In genomic region chr6:89081423-89082322, GRCh38 we compare ENCODE assay signal across 1 cellular context.
TF ChIP-seq lines count a peak whose summit lies in the region.

No MANE protein-coding gene starts in this region.

TF ChIP-seq in H1, 55 proteins besides CTCF, POLR2A, EP300 and RAD21 (continued from another document):
- TF ChIP-seq USF2 (IDR thresholded peaks at IDR 0.05; ENCODE audit: low read length) (peak; percentile 6; the same call in 1 of the 2 replicates), RFX5 (IDR thresholded peaks at IDR 0.05; ENCODE audit: borderline replicate concordance, low read depth, low read length) (peak; percentile 78), POLR2AphosphoS5 (IDR thresholded peaks at IDR 0.05; ENCODE audit: low read depth, low read length) (peak; percentile 84), SP4 (IDR thresholded peaks at IDR 0.05; ENCODE audit: low read length) (peak; percentile 75; the same call in 1 of the 2 replicates), FOSL1 (IDR thresholded peaks at IDR 0.05; ENCODE audit: insufficient read depth, low read depth, low read length) (no peak), JUND (IDR thresholded peaks at IDR 0.05; ENCODE audit: low read length) (0 out of 2 replicates have a peak, but pooled peaks have one; percentile 51), TAF7 (optimal IDR thresholded peaks at IDR 0.05; ENCODE audit: borderline replicate concordance, low read depth, low read length) (peak; percentile 45), SIX5 (IDR thresholded peaks at IDR 0.05; ENCODE audit: low read depth, low read length) (no peak), TBP (IDR thresholded peaks at IDR 0.05; ENCODE audit: low read depth, low read length) (peak; percentile 58), EGR1 (IDR thresholded peaks at IDR 0.05; ENCODE audit: borderline replicate concordance, low read depth, low read length) (no peak), RBBP5 (IDR thresholded peaks at IDR 0.05; ENCODE audit: borderline replicate concordance, low read depth, low read length) (peak; percentile 94; the same call in 1 of the 2 replicates), POU5F1 (IDR thresholded peaks at IDR 0.05; ENCODE audit: low read depth, low read length) (no peak), MAX (IDR thresholded peaks at IDR 0.05) (peak; percentile 48; the same call in 1 of the 2 replicates), SP1 (IDR thresholded peaks at IDR 0.05; ENCODE audit: low read depth, low read length) (0 out of 2 replicates have a peak, but pooled peaks have one; percentile 54), KDM4A (IDR thresholded peaks at IDR 0.05; ENCODE audit: low read depth, low read length, severe bottlenecking) (peak; percentile 67), CREB1 (IDR thresholded peaks at IDR 0.05) (peak; percentile 92), CTBP2 (IDR thresholded peaks at IDR 0.05; ENCODE audit: borderline replicate concordance, insufficient read depth, insufficient read length, low read length) (no peak), CBX8 (IDR thresholded peaks at IDR 0.05; ENCODE audit: borderline replicate concordance, low read depth, low read length) (no peak), PHF8 (conservative IDR thresholded peaks at IDR 0.05; ENCODE audit: low read depth, low read length) (peak; percentile 65), TAF1 (IDR thresholded peaks at IDR 0.05; ENCODE audit: low read depth, low read length) (peak; percentile 48; the same call in 1 of the 2 replicates), ASH2L (IDR thresholded peaks at IDR 0.05; ENCODE audit: low read length) (peak; percentile 43), SP2 (IDR thresholded peaks at IDR 0.05; ENCODE audit: low read length) (no peak), CEBPB (IDR thresholded peaks at IDR 0.05; ENCODE audit: low read depth, low read length) (no peak), TEAD4 (IDR thresholded peaks at IDR 0.05; ENCODE audit: low read depth, low read length) (peak; percentile 66; the same call in 1 of the 2 replicates), RXRA (IDR thresholded peaks at IDR 0.05; ENCODE audit: insufficient read depth, low read depth, low read length) (0 out of 2 replicates have a peak, but pooled peaks have one; percentile 6)
